1 cellular context compared by ENCODE assay signal in the genomic region with DNA sequence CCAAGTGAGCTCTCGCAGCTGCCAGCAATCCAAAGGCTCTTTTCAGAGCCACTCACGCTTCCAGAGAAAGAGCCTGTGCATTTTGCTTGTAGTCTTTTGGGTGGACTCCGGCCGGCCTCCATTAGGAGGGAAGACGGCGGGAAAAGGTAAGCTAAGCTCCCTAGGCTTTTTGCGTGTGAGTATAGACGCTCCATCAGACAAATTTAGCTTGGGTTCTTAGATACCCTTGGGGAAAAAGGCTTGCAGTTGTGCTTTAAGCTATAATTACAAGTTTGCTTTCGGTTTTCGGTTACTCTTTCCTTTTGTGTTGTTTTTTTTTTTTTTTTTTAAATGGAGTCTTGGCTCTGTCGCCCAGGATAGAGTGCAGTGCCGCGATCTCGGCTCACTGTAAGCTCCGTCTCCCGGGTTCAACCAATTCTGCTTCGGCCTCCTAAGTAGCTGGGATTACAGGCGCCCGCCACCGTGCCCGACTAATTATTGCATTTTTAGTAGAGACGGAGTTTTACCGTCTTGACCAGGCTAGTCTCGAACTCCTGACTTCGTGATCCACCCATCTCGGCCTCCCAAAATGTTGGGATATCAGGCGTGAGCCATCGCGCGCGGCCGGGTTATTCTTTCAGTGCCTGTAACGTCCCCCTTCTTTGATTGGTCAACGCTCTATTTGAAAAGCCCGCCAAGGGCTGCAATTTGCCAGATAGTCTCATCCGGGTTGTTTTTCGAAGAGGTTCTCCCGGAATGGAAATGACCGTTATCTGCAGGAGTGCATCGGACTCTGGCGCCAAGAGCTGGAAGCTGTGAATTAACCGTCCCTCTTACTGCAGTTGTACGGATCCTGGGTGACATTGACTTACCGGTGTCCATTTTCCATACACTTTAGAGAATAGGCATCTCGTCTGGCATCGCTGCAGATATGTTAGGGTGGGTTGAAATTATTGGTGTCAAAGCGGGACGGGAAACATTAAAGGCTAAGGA.
TF ChIP-seq lines count a peak whose summit lies in the region.

No MANE protein-coding gene starts in this region.

TF ChIP-seq in HepG2, 621 proteins besides CTCF, POLR2A, EP300 and RAD21 (continued from another document and continues in another):
- TF ChIP-seq, protein P1, sequence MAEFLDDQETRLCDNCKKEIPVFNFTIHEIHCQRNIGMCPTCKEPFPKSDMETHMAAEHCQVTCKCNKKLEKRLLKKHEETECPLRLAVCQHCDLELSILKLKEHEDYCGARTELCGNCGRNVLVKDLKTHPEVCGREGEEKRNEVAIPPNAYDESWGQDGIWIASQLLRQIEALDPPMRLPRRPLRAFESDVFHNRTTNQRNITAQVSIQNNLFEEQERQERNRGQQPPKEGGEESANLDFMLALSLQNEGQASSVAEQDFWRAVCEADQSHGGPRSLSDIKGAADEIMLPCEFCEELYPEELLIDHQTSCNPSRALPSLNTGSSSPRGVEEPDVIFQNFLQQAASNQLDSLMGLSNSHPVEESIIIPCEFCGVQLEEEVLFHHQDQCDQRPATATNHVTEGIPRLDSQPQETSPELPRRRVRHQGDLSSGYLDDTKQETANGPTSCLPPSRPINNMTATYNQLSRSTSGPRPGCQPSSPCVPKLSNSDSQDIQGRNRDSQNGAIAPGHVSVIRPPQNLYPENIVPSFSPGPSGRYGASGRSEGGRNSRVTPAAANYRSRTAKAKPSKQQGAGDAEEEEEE (CRISPR knock-in tag; IDR thresholded peaks at IDR 0.05; ENCODE audit: borderline replicate concordance) = no peak
- TF ChIP-seq ETV5 (CRISPR knock-in tag; IDR thresholded peaks at IDR 0.05; ENCODE audit: borderline replicate concordance) = no peak
- TF ChIP-seq ZFY (CRISPR knock-in tag; IDR thresholded peaks at IDR 0.05) = peak; percentile 35
- TF ChIP-seq SMC3 (IDR thresholded peaks at IDR 0.05; ENCODE audit: low read length) = 0 out of 2 replicates have a peak, but pooled peaks have one; percentile 7
- TF ChIP-seq SSRP1 (CRISPR knock-in tag; IDR thresholded peaks at IDR 0.05) = no peak
- no peak for TF ChIP-seq ZNF569 (CRISPR knock-in tag; IDR thresholded peaks at IDR 0.05; ENCODE audit: borderline replicate concordance)
- no peak for TF ChIP-seq HHEX (CRISPR knock-in tag; IDR thresholded peaks at IDR 0.05)
- TF ChIP-seq, protein P2, sequence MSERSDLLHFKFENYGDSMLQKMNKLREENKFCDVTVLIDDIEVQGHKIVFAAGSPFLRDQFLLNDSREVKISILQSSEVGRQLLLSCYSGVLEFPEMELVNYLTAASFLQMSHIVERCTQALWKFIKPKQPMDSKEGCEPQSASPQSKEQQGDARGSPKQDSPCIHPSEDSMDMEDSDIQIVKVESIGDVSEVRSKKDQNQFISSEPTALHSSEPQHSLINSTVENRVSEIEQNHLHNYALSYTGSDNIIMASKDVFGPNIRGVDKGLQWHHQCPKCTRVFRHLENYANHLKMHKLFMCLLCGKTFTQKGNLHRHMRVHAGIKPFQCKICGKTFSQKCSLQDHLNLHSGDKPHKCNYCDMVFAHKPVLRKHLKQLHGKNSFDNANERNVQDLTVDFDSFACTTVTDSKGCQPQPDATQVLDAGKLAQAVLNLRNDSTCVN (CRISPR knock-in tag; IDR thresholded peaks at IDR 0.05; ENCODE audit: borderline replicate concordance) = peak; percentile 65; the same call in 1 of the 2 replicates
- no peak for TF ChIP-seq CSRNP2 (CRISPR knock-in tag; conservative IDR thresholded peaks at IDR 0.05; ENCODE audit: low read depth)
- TF ChIP-seq, protein P3, sequence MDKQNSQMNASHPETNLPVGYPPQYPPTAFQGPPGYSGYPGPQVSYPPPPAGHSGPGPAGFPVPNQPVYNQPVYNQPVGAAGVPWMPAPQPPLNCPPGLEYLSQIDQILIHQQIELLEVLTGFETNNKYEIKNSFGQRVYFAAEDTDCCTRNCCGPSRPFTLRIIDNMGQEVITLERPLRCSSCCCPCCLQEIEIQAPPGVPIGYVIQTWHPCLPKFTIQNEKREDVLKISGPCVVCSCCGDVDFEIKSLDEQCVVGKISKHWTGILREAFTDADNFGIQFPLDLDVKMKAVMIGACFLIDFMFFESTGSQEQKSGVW (CRISPR knock-in tag; IDR thresholded peaks at IDR 0.05; ENCODE audit: borderline replicate concordance) = peak; percentile 60; the same call in 1 of the 2 replicates
- peak; percentile 89; the same call in 1 of the 2 replicates for TF ChIP-seq DMTF1 (CRISPR knock-in tag; IDR thresholded peaks at IDR 0.05)
- TF ChIP-seq ZNF557 (CRISPR knock-in tag; IDR thresholded peaks at IDR 0.05) = no peak
- no peak for TF ChIP-seq HOXA7 (CRISPR knock-in tag; IDR thresholded peaks at IDR 0.05)
- peak; percentile 75; the same call in 1 of the 2 replicates for TF ChIP-seq ZNF614 (CRISPR knock-in tag; IDR thresholded peaks at IDR 0.05; ENCODE audit: borderline replicate concordance)
- TF ChIP-seq SKIL (CRISPR knock-in tag; IDR thresholded peaks at IDR 0.05; ENCODE audit: borderline replicate concordance) = peak; percentile 70
- no peak for TF ChIP-seq RAD51 (IDR thresholded peaks at IDR 0.05; ENCODE audit: borderline replicate concordance)
- TF ChIP-seq ETV6 (CRISPR knock-in tag; conservative IDR thresholded peaks at IDR 0.05) = no peak
- peak; percentile 44 for TF ChIP-seq BCL6 (CRISPR knock-in tag; IDR thresholded peaks at IDR 0.05)
- TF ChIP-seq, protein P4, sequence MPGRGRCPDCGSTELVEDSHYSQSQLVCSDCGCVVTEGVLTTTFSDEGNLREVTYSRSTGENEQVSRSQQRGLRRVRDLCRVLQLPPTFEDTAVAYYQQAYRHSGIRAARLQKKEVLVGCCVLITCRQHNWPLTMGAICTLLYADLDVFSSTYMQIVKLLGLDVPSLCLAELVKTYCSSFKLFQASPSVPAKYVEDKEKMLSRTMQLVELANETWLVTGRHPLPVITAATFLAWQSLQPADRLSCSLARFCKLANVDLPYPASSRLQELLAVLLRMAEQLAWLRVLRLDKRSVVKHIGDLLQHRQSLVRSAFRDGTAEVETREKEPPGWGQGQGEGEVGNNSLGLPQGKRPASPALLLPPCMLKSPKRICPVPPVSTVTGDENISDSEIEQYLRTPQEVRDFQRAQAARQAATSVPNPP (CRISPR knock-in tag; IDR thresholded peaks at IDR 0.05) = no peak; the same call in 1 of the 2 replicates
- TF ChIP-seq SALL1 (CRISPR knock-in tag; IDR thresholded peaks at IDR 0.05) = peak; percentile 45
- no peak for TF ChIP-seq NR3C1 (CRISPR knock-in tag; IDR thresholded peaks at IDR 0.05)
- TF ChIP-seq FOXA3 (CRISPR knock-in tag; IDR thresholded peaks at IDR 0.05) = peak; percentile 26; the same call in 1 of the 2 replicates
- TF ChIP-seq, protein P5, sequence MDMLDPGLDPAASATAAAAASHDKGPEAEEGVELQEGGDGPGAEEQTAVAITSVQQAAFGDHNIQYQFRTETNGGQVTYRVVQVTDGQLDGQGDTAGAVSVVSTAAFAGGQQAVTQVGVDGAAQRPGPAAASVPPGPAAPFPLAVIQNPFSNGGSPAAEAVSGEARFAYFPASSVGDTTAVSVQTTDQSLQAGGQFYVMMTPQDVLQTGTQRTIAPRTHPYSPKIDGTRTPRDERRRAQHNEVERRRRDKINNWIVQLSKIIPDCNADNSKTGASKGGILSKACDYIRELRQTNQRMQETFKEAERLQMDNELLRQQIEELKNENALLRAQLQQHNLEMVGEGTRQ (IDR thresholded peaks at IDR 0.05; ENCODE audit: low read depth, low read length) = no peak
- TF ChIP-seq, protein P5 (CRISPR knock-in tag; IDR thresholded peaks at IDR 0.05; ENCODE audit: borderline replicate concordance) = no peak
- no peak for TF ChIP-seq MIER2 (CRISPR knock-in tag; IDR thresholded peaks at IDR 0.05)
- TF ChIP-seq ZNF547 (CRISPR knock-in tag; IDR thresholded peaks at IDR 0.05) = no peak
- TF ChIP-seq ZBTB39 (CRISPR knock-in tag; IDR thresholded peaks at IDR 0.05) = no peak
- no peak for TF ChIP-seq ZNF556 (CRISPR knock-in tag; IDR thresholded peaks at IDR 0.05; ENCODE audit: borderline replicate concordance)
- TF ChIP-seq, protein P6, sequence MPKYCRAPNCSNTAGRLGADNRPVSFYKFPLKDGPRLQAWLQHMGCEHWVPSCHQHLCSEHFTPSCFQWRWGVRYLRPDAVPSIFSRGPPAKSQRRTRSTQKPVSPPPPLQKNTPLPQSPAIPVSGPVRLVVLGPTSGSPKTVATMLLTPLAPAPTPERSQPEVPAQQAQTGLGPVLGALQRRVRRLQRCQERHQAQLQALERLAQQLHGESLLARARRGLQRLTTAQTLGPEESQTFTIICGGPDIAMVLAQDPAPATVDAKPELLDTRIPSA (CRISPR knock-in tag; IDR thresholded peaks at IDR 0.05; ENCODE audit: borderline replicate concordance) = no peak
- no peak; the same call in 1 of the 2 replicates for TF ChIP-seq ZNF639 (CRISPR knock-in tag; conservative IDR thresholded peaks at IDR 0.05)
- TF ChIP-seq ELF1 (CRISPR knock-in tag; IDR thresholded peaks at IDR 0.05) = peak; percentile 78
- peak; percentile 4; the same call in 1 of the 2 replicates for TF ChIP-seq HNRNPL (IDR thresholded peaks at IDR 0.05; ENCODE audit: low read depth, low read length)
- TF ChIP-seq ZNF235 (CRISPR knock-in tag; IDR thresholded peaks at IDR 0.05; ENCODE audit: borderline replicate concordance) = no peak
- TF ChIP-seq STAT5B (CRISPR knock-in tag; IDR thresholded peaks at IDR 0.05) = 0 out of 2 replicates have a peak, but pooled peaks have one; percentile 44
- TF ChIP-seq MEIS1 (CRISPR knock-in tag; IDR thresholded peaks at IDR 0.05; ENCODE audit: borderline replicate concordance) = 0 out of 2 replicates have a peak, but pooled peaks have one; percentile 50
- no peak for TF ChIP-seq CHCHD3 (CRISPR knock-in tag; IDR thresholded peaks at IDR 0.05)
- TF ChIP-seq NR2C2 (CRISPR knock-in tag; IDR thresholded peaks at IDR 0.05; ENCODE audit: borderline replicate concordance) = peak; percentile 65; the same call in 1 of the 2 replicates
- 0 out of 2 replicates have a peak, but pooled peaks have one; percentile 44 for TF ChIP-seq ZNF124 (CRISPR knock-in tag; IDR thresholded peaks at IDR 0.05)
